In the genomic region with DNA sequence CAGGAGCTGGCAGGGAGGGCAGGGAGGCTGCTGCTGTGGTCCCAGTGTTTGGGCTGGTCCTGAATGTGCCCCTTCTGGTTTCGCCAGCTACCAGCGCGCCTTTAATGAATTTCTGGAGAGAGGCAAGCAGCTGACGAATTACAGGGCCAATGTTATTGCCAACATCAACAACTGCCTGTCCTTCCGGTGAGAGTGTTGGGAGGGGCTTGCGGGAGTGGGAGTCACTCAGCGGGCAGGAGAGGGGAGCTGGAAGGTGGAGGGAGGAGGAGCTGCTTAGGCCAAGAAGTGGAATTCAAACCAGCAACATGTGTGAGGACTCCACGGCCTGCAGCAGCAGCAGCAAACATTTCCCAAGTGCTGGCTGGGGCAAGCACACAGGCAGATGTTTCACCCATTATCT, we compare ENCODE assay signal across 11 cellular contexts. TPM values are rescaled to one million over a fixed set of nuclear protein-coding genes. Genes with fewer than 3 reads are reported as not detected.
DNase-seq lines count a peak whose midpoint lies in the region; ATAC-seq and TF ChIP-seq lines count a peak whose summit lies in the region.
"Had no signal": no experiment of that assay in that cellular context is flagged by ENCODE, and none has a peak within 500 bp of the region (broad histone marks: within the 10 kb centered on the region; RNA-seq: fewer than 3 reads in every experiment).

No MANE protein-coding gene starts in this region.

- TF ChIP-seq CTCF in HFF-Myc (IDR thresholded peaks at IDR 0.05; ENCODE audit: low read depth, low read length, missing control alignments) (no peak), fibroblast of pulmonary artery (IDR thresholded peaks at IDR 0.05; ENCODE audit: low read length, missing control alignments) (no peak), sigmoid colon (IDR thresholded peaks at IDR 0.05) (no peak)

- H3K27ac Mint-ChIP-seq in activated CD4-positive, alpha-beta T cell treated with anti-CD3 and anti-CD28 coated beads for 36 hours: no peak overlapping the region
- H3K27ac Mint-ChIP-seq: activated naive CD4-positive, alpha-beta T cell treated with anti-CD3 and anti-CD28 coated beads for 36 hours had no signal

- WGBS in sigmoid colon, 2 donors: 60 to 74% methylated on average over 8 of the region's 8 CpGs

- TF ChIP-seq EP300 in sigmoid colon (IDR thresholded peaks at IDR 0.05): no peak

- no peaks in the 10 kb centered on the region for H3K27me3 Mint-ChIP-seq in activated CD4-positive, alpha-beta T cell treated with anti-CD3 and anti-CD28 coated beads for 36 hours

- H3K9me3 ChIP-seq in SJSA1 (replicated peaks) (no peaks in the 10 kb centered on the region), sigmoid colon (no peaks in the 10 kb centered on the region)

- H3K4me3 ChIP-seq in HFF-Myc (replicated peaks; ENCODE audit: low read depth, low read length): no peak overlapping the region
- H3K4me3 ChIP-seq in SJSA1: no peak overlapping the region
- no peak overlapping the region for H3K4me3 ChIP-seq in fibroblast of pulmonary artery (replicated peaks; ENCODE audit: low read depth, low read length)
- H3K4me3 ChIP-seq in sigmoid colon: no peak overlapping the region

- no peaks in the 10 kb centered on the region for H3K9me3 Mint-ChIP-seq in activated CD4-positive, alpha-beta T cell treated with anti-CD3 and anti-CD28 coated beads for 36 hours (ENCODE audit: low read depth)
- H3K9me3 Mint-ChIP-seq: activated naive CD4-positive, alpha-beta T cell treated with anti-CD3 and anti-CD28 coated beads for 36 hours had no signal

- H3K27me3 ChIP-seq in SJSA1 (replicated peaks) (no peaks in the 10 kb centered on the region), sigmoid colon (no peaks in the 10 kb centered on the region)

- peaks cover 56% of the 10 kb centered on the region for H3K4me1 ChIP-seq in SJSA1 (replicated peaks)
- peaks cover 0 to 69% (median 48%) of the 10 kb centered on the region in 4 donors for H3K4me1 ChIP-seq in sigmoid colon

- H3K36me3 ChIP-seq in SJSA1: peaks cover 58% of the 10 kb centered on the region
- peaks cover 0 to 46% (median 5%) of the 10 kb centered on the region in 4 donors for H3K36me3 ChIP-seq in sigmoid colon

- H3K4me1 Mint-ChIP-seq in activated CD4-positive, alpha-beta T cell treated with anti-CD3 and anti-CD28 coated beads for 36 hours: no peaks in the 10 kb centered on the region

- CTCF ChIA-PET in activated CD4-positive, alpha-beta T cell treated with anti-CD3 and anti-CD28 coated beads for 36 hours (lab: Charles Lee): interaction anchor here (0.7 to 2.8 kb wide), 2 partner anchors 17 to 26 kb away, joined by 3 to 9 read pairs; no protein-coding TSS in a partner anchor
- CTCF ChIA-PET in HEK293T (lab: Yijun Ruan, JAX): interaction anchor here (0.7 to 2.5 kb wide), 4 partner anchors 10 to 54 kb away, joined by 3 to 15 read pairs (median 6); no protein-coding TSS in a partner anchor

- no peak overlapping the region for H3K4me3 Mint-ChIP-seq in activated CD4-positive, alpha-beta T cell treated with anti-CD3 and anti-CD28 coated beads for 36 hours
- H3K4me3 Mint-ChIP-seq: activated naive CD4-positive, alpha-beta T cell treated with anti-CD3 and anti-CD28 coated beads for 36 hours had no signal

- no peaks in the 10 kb centered on the region for H3K36me3 Mint-ChIP-seq in activated CD4-positive, alpha-beta T cell treated with anti-CD3 and anti-CD28 coated beads for 36 hours (ENCODE audit: low read depth)

- no peak for ATAC-seq in activated CD4-positive, alpha-beta T cell treated with anti-CD3 and anti-CD28 coated beads for 36 hours

- intact Hi-C loops in sigmoid colon (cut with DNase I): no loop called here
- intact Hi-C loops in activated CD4-positive, alpha-beta T cell treated with anti-CD3 and anti-CD28 coated beads for 36 hours (cut with DNase I, micrococcal nuclease): no loop called here

- POLR2A ChIA-PET in activated CD4-positive, alpha-beta T cell treated with anti-CD3 and anti-CD28 coated beads for 36 hours (lab: Charles Lee): no interaction called here
- POLR2A ChIA-PET in HEK293T (lab: Yijun Ruan, JAX): interaction anchor here (0.5 to 1.1 kb wide), 2 partner anchors 11 to 407 kb away, joined by 3 read pairs; no protein-coding TSS in a partner anchor

- DNase-seq in HFF-Myc (ENCODE audit: extremely low read depth, low read depth) (peak; percentile 76), SJSA1 (ENCODE audit: low read depth in 1 of 2, low spot score in 2 of 2) (peak; percentile 55 to 72), fibroblast of pulmonary artery (ENCODE audit: low read depth) (peak; percentile 87), sigmoid colon (peak; percentile 89), retina (no peak), SIG-M5 treated with dmso at 0.1 percent for 504 hours (lab: John Stamatoyannopoulos, UW; ENCODE audit: unreplicated experiment) (no peak), HEK293T (ENCODE audit: extremely low spot score) (no peak)
- no peak for DNase-seq in activated CD4-positive, alpha-beta T cell treated with anti-CD3 and anti-CD28 coated beads for 36 hours
- DNase-seq: activated naive CD4-positive, alpha-beta T cell treated with anti-CD3 and anti-CD28 coated beads for 36 hours; NCI-H82; stimulated activated CD4-positive, alpha-beta T cell treated with anti-CD3 and anti-CD28 coated beads, Interleukin-15, amount 100 ng/mL, for 24 hours had no signal

- TF ChIP-seq POLR2A in sigmoid colon (IDR thresholded peaks at IDR 0.05): no peak

- H3K27ac ChIP-seq in SJSA1: no peak overlapping the region
- H3K27ac ChIP-seq in sigmoid colon: peak overlapping the region; percentile 49 to 74 (median 66)

TF ChIP-seq in HEK293T, 16 proteins besides CTCF, POLR2A, EP300 and RAD21:
- TF ChIP-seq FOXA1 (IDR thresholded peaks at IDR 0.05) (no peak), NFRKB (IDR thresholded peaks at IDR 0.05) (no peak), ARNT (IDR thresholded peaks at IDR 0.05) (no peak), HDGF (IDR thresholded peaks at IDR 0.05; ENCODE audit: borderline replicate concordance) (no peak), FOXM1 (IDR thresholded peaks at IDR 0.05; ENCODE audit: borderline replicate concordance) (no peak), FOXK2 (IDR thresholded peaks at IDR 0.05) (no peak), SP1 (IDR thresholded peaks at IDR 0.05) (no peak), ELF4 (IDR thresholded peaks at IDR 0.05) (no peak), CTBP1 (IDR thresholded peaks at IDR 0.05; ENCODE audit: borderline replicate concordance) (no peak), TARDBP (IDR thresholded peaks at IDR 0.05) (no peak), BHLHE40 (IDR thresholded peaks at IDR 0.05; ENCODE audit: borderline replicate concordance) (no peak), LEF1 (IDR thresholded peaks at IDR 0.05; ENCODE audit: borderline replicate concordance) (no peak), L3MBTL2 (conservative IDR thresholded peaks at IDR 0.05) (no peak), ZNF384 (IDR thresholded peaks at IDR 0.05) (no peak), SUZ12 (IDR thresholded peaks at IDR 0.05) (no peak)
- TF ChIP-seq, protein P1, sequence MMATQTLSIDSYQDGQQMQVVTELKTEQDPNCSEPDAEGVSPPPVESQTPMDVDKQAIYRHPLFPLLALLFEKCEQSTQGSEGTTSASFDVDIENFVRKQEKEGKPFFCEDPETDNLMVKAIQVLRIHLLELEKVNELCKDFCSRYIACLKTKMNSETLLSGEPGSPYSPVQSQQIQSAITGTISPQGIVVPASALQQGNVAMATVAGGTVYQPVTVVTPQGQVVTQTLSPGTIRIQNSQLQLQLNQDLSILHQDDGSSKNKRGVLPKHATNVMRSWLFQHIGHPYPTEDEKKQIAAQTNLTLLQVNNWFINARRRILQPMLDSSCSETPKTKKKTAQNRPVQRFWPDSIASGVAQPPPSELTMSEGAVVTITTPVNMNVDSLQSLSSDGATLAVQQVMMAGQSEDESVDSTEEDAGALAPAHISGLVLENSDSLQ (IDR thresholded peaks at IDR 0.05): no peak
TF ChIP-seq in HEK293T: peak in this region for 0.

RNA-seq across cellular contexts. Expression of gene TNFAIP2, which starts 7.7 kb away (rescaled TPM):
- 28.4 and 43.0 TPM in 2 replicates for total RNA-seq in SJSA1 (2014; rRNA removed; shearing (Covaris generic))
- total RNA-seq in sigmoid colon: 10 to 100 TPM; 21.2 to 59.1 (median 36.6) TPM
- 10 to 100 TPM; 11.8 to 68.0 (median 28.8) TPM for polyA plus RNA-seq in sigmoid colon
- total RNA-seq in activated CD4-positive, alpha-beta T cell treated with anti-CD3 and anti-CD28 coated beads for 36 hours: 1 to 10 TPM; 1.7 to 1.8 TPM

RNA-seq across cellular contexts. Expression of gene EXOC3L4, which starts 36.4 kb away (rescaled TPM):
- 0.50 TPM in 1 of 2 replicates, not detected in the other for total RNA-seq in SJSA1 (2014; rRNA removed; shearing (Covaris generic))
- total RNA-seq in sigmoid colon: 1 to 10 TPM in 2 of 4 donors, under 1 TPM in 2; 0.36 to 1.8 (median 0.90) TPM
- polyA plus RNA-seq in sigmoid colon: 10 to 100 TPM in 1 of 3 donors, 1 to 10 TPM in 2; 3.0 to 23.8 (median 6.0) TPM
- not detected for total RNA-seq in activated CD4-positive, alpha-beta T cell treated with anti-CD3 and anti-CD28 coated beads for 36 hours
- total RNA-seq: activated naive CD4-positive, alpha-beta T cell treated with anti-CD3 and anti-CD28 coated beads for 36 hours had no signal

RNA-seq across cellular contexts. Expression of gene LBHD2, which starts 47.0 kb away (rescaled TPM):
- 0.82 TPM in 1 of 2 replicates, not detected in the other for total RNA-seq in SJSA1 (2014; rRNA removed; shearing (Covaris generic))
- total RNA-seq in sigmoid colon: not detected
- under 1 TPM in 1 of 3 donors, not detected in 2; 0.17 TPM for polyA plus RNA-seq in sigmoid colon
- not detected for total RNA-seq in activated CD4-positive, alpha-beta T cell treated with anti-CD3 and anti-CD28 coated beads for 36 hours
- total RNA-seq: activated naive CD4-positive, alpha-beta T cell treated with anti-CD3 and anti-CD28 coated beads for 36 hours had no signal

Comparison
In these comparisons a context has a peak if more than half of its experiments do, and no peak if none do; other contexts are left out.
1. DNase-seq: peak in HFF-Myc (single experiment), SJSA1 (2 of 2), fibroblast of pulmonary artery (single experiment) and sigmoid colon (single experiment); none in retina (single experiment), activated CD4-positive, alpha-beta T cell treated with anti-CD3 and anti-CD28 coated beads for 36 hours (single experiment), SIG-M5 treated with dmso at 0.1 percent for 504 hours (single experiment) and HEK293T (single experiment).
2. RNA of gene TNFAIP2, which starts 7.7 kb away (total RNA-seq): 28.4 to 43.0 TPM in SJSA1 and 21.2 to 59.1 TPM in sigmoid colon; 1.7 to 1.8 TPM in activated CD4-positive, alpha-beta T cell treated with anti-CD3 and anti-CD28 coated beads for 36 hours; every median in the first group is over 4 times any median in the second.